33 cellular contexts compared by ENCODE assay signal in the genomic region with DNA sequence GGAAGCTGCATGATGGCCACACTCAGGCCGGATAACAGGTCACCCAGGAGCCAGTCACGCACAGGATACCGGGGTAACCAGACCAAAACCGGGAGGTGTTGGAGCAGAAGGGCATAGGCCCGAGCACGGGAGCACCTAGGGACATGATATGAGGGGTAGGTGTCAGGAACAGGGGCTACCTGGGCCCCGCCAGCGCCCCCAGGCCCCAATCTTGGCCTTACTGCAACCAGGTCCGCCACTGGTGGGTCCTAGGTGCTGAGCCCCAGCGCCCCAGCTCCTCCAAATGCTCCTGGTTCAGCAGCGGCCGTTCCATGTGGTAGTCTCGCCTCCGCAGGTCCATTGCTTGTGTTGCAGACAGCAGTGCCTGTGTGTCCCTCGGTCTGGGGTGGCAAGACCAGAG. TPM values are rescaled to one million over a fixed set of nuclear protein-coding genes. Genes with fewer than 3 reads are reported as not detected.
DNase-seq lines count a peak whose midpoint lies in the region; ATAC-seq and TF ChIP-seq lines count a peak whose summit lies in the region.
"Had no signal": no experiment of that assay in that cellular context is flagged by ENCODE, and none has a peak within 500 bp of the region (broad histone marks: within the 10 kb centered on the region; RNA-seq: fewer than 3 reads in every experiment).

No MANE protein-coding gene starts in this region.

- no peak overlapping the region for H2AFZ ChIP-seq in IMR-90 (replicated peaks; ENCODE audit: low read length, poor library complexity)
- H2AFZ ChIP-seq: parathyroid adenoma had no signal

- intact Hi-C loops in IMR-90 (cut with micrococcal nuclease) = loop anchor here (10.0 kb wide), 1 partner anchor 188 kb away; a partner anchor contains a TSS

- H3K9ac ChIP-seq in IMR-90 (ENCODE audit: low read depth, low read length) (no peak overlapping the region), skeletal muscle satellite cell (ENCODE audit: low read depth, low read length) (no peak overlapping the region)
- H3K9ac ChIP-seq: parathyroid adenoma had no signal

- H3K14ac ChIP-seq in IMR-90 (replicated peaks; ENCODE audit: low read depth, low read length) = no peak overlapping the region

- H3K18ac ChIP-seq in IMR-90 (ENCODE audit: low read depth, low read length) = no peak overlapping the region

- no peaks in the 10 kb centered on the region for H3K36me3 Mint-ChIP-seq in activated naive CD8-positive, alpha-beta T cell
- H3K36me3 Mint-ChIP-seq in activated naive CD8-positive, alpha-beta T cell treated with anti-CD3 and anti-CD28 coated beads, Interleukin-2, amount 50 U/mL, for 24 hours (ENCODE audit: low read depth) = peaks cover 6% of the 10 kb centered on the region
- peaks cover 9% of the 10 kb centered on the region for H3K36me3 Mint-ChIP-seq in brain

- H2BK5ac ChIP-seq in IMR-90 (ENCODE audit: low read depth, low read length, poor library complexity, severe bottlenecking) = no peak overlapping the region

- peaks cover 12% of the 10 kb centered on the region for H3K9me1 ChIP-seq in IMR-90 (ENCODE audit: insufficient read depth, low read length)

- peaks cover 18% of the 10 kb centered on the region for H3K4me1 Mint-ChIP-seq in activated naive CD8-positive, alpha-beta T cell (ENCODE audit: low read depth)
- peaks cover 21% of the 10 kb centered on the region for H3K4me1 Mint-ChIP-seq in activated naive CD8-positive, alpha-beta T cell treated with anti-CD3 and anti-CD28 coated beads, Interleukin-2, amount 50 U/mL, for 24 hours
- H3K4me1 Mint-ChIP-seq in brain = peaks cover 32% of the 10 kb centered on the region

- POLR2A ChIA-PET in IMR-90 (lab: Charles Lee; ENCODE audit: unreplicated experiment) = no interaction called here

- H2BK120ac ChIP-seq in IMR-90 (ENCODE audit: low read depth, low read length) = no peak overlapping the region

- H2BK20ac ChIP-seq in IMR-90 (ENCODE audit: low read depth, low read length) = no peak overlapping the region

- H3K27ac ChIP-seq in IMR-90 (ENCODE audit: insufficient read depth, low read length) = no peak overlapping the region
- H3K27ac ChIP-seq: breast epithelium, colonic mucosa, heart left ventricle, parathyroid adenoma, Peyer's patch, right atrium auricular region, testis, uterus had no signal

- H3K56ac ChIP-seq in IMR-90 (ENCODE audit: extremely low read depth, insufficient read depth, low read length) = no peak overlapping the region

- no peak overlapping the region for H4K8ac ChIP-seq in IMR-90 (ENCODE audit: low read depth in 2 of 2, low read length in 2 of 2)

- H3K4me1 ChIP-seq in IMR-90 (ENCODE audit: control insufficient read depth, insufficient read depth, low read length) (peaks cover 18% of the 10 kb centered on the region), skeletal muscle satellite cell (ENCODE audit: control insufficient read depth, insufficient read depth, low read length) (peaks cover 25% of the 10 kb centered on the region)

- H3K27me3 ChIP-seq in IMR-90 (ENCODE audit: control insufficient read depth, insufficient read depth, low read length) (no peaks in the 10 kb centered on the region), skeletal muscle satellite cell (ENCODE audit: control insufficient read depth, insufficient read depth, low read length) (no peaks in the 10 kb centered on the region)
- H3K27me3 ChIP-seq: breast epithelium, colonic mucosa, heart left ventricle, Peyer's patch, right atrium auricular region, testis, uterus had no signal

- no peak overlapping the region for H2AK5ac ChIP-seq in IMR-90 (ENCODE audit: low read depth, low read length)

- no peak for TF ChIP-seq CTCF in IMR-90 (conservative IDR thresholded peaks at IDR 0.05; ENCODE audit: low read depth, low read length)
- TF ChIP-seq CTCF in brain (conservative IDR thresholded peaks at IDR 0.05) = no peak

- H3K4me3 ChIP-seq in IMR-90 (ENCODE audit: insufficient read depth, low read depth, low read length) (no peak overlapping the region), skeletal muscle satellite cell (ENCODE audit: low read length) (no peak overlapping the region)
- H3K4me3 ChIP-seq: breast epithelium, colonic mucosa, heart left ventricle, right atrium auricular region, testis, uterus had no signal

- H3K79me1 ChIP-seq in IMR-90 (ENCODE audit: low read depth in 1 of 2, low read length in 2 of 2) = peaks cover 42 to 74% of the 10 kb centered on the region in 2 experiments

- peaks cover 48% of the 10 kb centered on the region for H4K20me1 ChIP-seq in IMR-90 (ENCODE audit: insufficient read depth, low read length)

- peaks cover 55% of the 10 kb centered on the region for H3K36me3 ChIP-seq in IMR-90 (ENCODE audit: control insufficient read depth, insufficient read depth, low read length)
- H3K36me3 ChIP-seq in skeletal muscle satellite cell (ENCODE audit: insufficient read depth, low read length) = peaks cover 57% of the 10 kb centered on the region
- H3K36me3 ChIP-seq: breast epithelium, uterus had no signal

- in situ Hi-C loops in IMR-90 (cut with MboI; ENCODE audit: low sequenced_read_pairs) = no loop called here

- peak overlapping the region; percentile 27 for H3K4me3 Mint-ChIP-seq in activated naive CD8-positive, alpha-beta T cell
- no peak overlapping the region for H3K4me3 Mint-ChIP-seq in activated naive CD8-positive, alpha-beta T cell treated with anti-CD3 and anti-CD28 coated beads, Interleukin-2, amount 50 U/mL, for 24 hours
- H3K4me3 Mint-ChIP-seq in brain = peak overlapping the region; percentile 48 to 86 (median 56)

- H3K9me3 ChIP-seq in IMR-90 (ENCODE audit: control insufficient read depth, insufficient read depth, low read length) = no peaks in the 10 kb centered on the region
- no peaks in the 10 kb centered on the region for H3K9me3 ChIP-seq in skeletal muscle satellite cell (replicated peaks; ENCODE audit: low read length)
- H3K9me3 ChIP-seq: breast epithelium, colonic mucosa, heart left ventricle, Peyer's patch, right atrium auricular region, testis, uterus had no signal

- no peak overlapping the region for H3K23ac ChIP-seq in IMR-90 (ENCODE audit: low read depth, low read length)

- no peak overlapping the region for H4K91ac ChIP-seq in IMR-90 (ENCODE audit: insufficient read depth, low read depth, low read length)

- no peak overlapping the region for H2BK15ac ChIP-seq in IMR-90 (ENCODE audit: low read depth, low read length)

- no TSS peak for BruUV-seq in IMR-90 (replicated peaks; lab: Mats Ljungman, UMichigan)

- no peak overlapping the region; the same call in 1 of the 2 replicates for H3K4me2 ChIP-seq in IMR-90 (ENCODE audit: low read depth, low read length)
- peak overlapping the region; percentile 91 for H3K4me2 ChIP-seq in skeletal muscle satellite cell (ENCODE audit: low read length)

- TF ChIP-seq POLR2A in IMR-90 (IDR thresholded peaks at IDR 0.05; ENCODE audit: low read depth, low read length) = no peak

- DNase-seq in activated naive CD8-positive, alpha-beta T cell treated with anti-CD3 and anti-CD28 coated beads, Interleukin-2, amount 50 U/mL, for 24 hours = no peak
- no peak for DNase-seq in IMR-90
- DNase-seq in KG1 (lab: John Stamatoyannopoulos, UW) = no peak
- no peak for DNase-seq in NCI-H146 (lab: John Stamatoyannopoulos, UW)
- DNase-seq: activated CD4-positive, alpha-beta T cell treated with anti-CD3 and anti-CD28 coated beads for 48 hours; activated gamma-delta T cell; colonic mucosa; effector memory CD8-positive, alpha-beta T cell; foreskin fibroblast; left cardiac atrium; mesenchymal stem cell; NCI-H1048; NCI-H187; NCI-H524 treated with DMSO at 0.1 percent for 48 hours; Peyer's patch; stimulated activated CD4-positive, alpha-beta T cell treated with anti-CD3 and anti-CD28 coated beads, Interleukin-4, amount 100 ng/mL, for 24 hours; stimulated activated naive CD4-positive, alpha-beta T cell; T-helper 1 cell; testis; uterus had no signal

- dilution Hi-C loops in IMR-90 (cut with HindIII; ENCODE audit: low sequenced_read_pairs, unreplicated experiment) = no loop called here

- no peak for TF ChIP-seq RAD21 in IMR-90 (IDR thresholded peaks at IDR 0.05; ENCODE audit: low read length)

- H3K9me3 Mint-ChIP-seq in activated naive CD8-positive, alpha-beta T cell (ENCODE audit: low read depth) = no peaks in the 10 kb centered on the region
- no peaks in the 10 kb centered on the region for H3K9me3 Mint-ChIP-seq in activated naive CD8-positive, alpha-beta T cell treated with anti-CD3 and anti-CD28 coated beads, Interleukin-2, amount 50 U/mL, for 24 hours
- no peaks in the 10 kb centered on the region for H3K9me3 Mint-ChIP-seq in brain
- H3K9me3 Mint-ChIP-seq: effector memory CD8-positive, alpha-beta T cell had no signal

- no peaks in the 10 kb centered on the region for H3K27me3 Mint-ChIP-seq in activated naive CD8-positive, alpha-beta T cell
- H3K27me3 Mint-ChIP-seq in activated naive CD8-positive, alpha-beta T cell treated with anti-CD3 and anti-CD28 coated beads, Interleukin-2, amount 50 U/mL, for 24 hours = no peaks in the 10 kb centered on the region
- H3K27me3 Mint-ChIP-seq in brain = no peaks in the 10 kb centered on the region
- H3K27me3 Mint-ChIP-seq: effector memory CD8-positive, alpha-beta T cell had no signal

- CTCF ChIA-PET in IMR-90 (lab: Yijun Ruan, JAX) = interaction anchor here (1.2 kb wide), 1 partner anchor 72 kb away, joined by 3 read pairs; no protein-coding TSS in a partner anchor

- no peak overlapping the region for H4K5ac ChIP-seq in IMR-90 (ENCODE audit: low read depth, low read length)

- no peak for ATAC-seq in activated naive CD8-positive, alpha-beta T cell treated with anti-CD3 and anti-CD28 coated beads, Interleukin-2, amount 50 U/mL, for 24 hours
- ATAC-seq in IMR-90 (ENCODE audit: low read depth) (no peak), HG03280 (IDR thresholded peaks at IDR 0.05; ENCODE audit: unreplicated experiment) (no peak)
- ATAC-seq: effector memory CD8-positive, alpha-beta T cell; heart left ventricle; left cardiac atrium had no signal

- no peak overlapping the region for H3K27ac Mint-ChIP-seq in activated naive CD8-positive, alpha-beta T cell
- H3K27ac Mint-ChIP-seq in activated naive CD8-positive, alpha-beta T cell treated with anti-CD3 and anti-CD28 coated beads, Interleukin-2, amount 50 U/mL, for 24 hours = no peak overlapping the region
- no peak overlapping the region for H3K27ac Mint-ChIP-seq in brain

- no peak overlapping the region for H3K4ac ChIP-seq in IMR-90 (ENCODE audit: low read depth, low read length)

- WGBS in IMR-90 (ENCODE audit: extremely low coverage in 2 of 2, insufficient read length in 1 of 2), 2 experiments = 98% methylated on average over 8 of the region's 15 CpGs; no CpG with 5 or more reads in 1 of the 2 experiments

- H2AK9ac ChIP-seq in IMR-90 (replicated peaks; ENCODE audit: low read depth, low read length, poor library complexity) = peak overlapping the region; percentile 29

RNA-seq across cellular contexts. Expression of a gene that starts 2.0 kb away (rescaled TPM):
- total RNA-seq in IMR-90 (2012; rRNA removed) = 11.7 and 11.8 TPM in 2 replicates
- polyA plus RNA-seq in IMR-90 (2012; rRNA removed) (31.4 and 34.3 TPM in 2 replicates), brain (ENCODE audit: insufficient read depth, low read depth, low replicate concordance) (3.8 TPM)
- polyA plus RNA-seq in IMR-90 (2012; cell fraction: cytosol; rRNA removed) = 12.8 and 16.9 TPM in 2 replicates
- polyA plus RNA-seq in IMR-90 (2012; cell fraction: nucleus; rRNA removed; ENCODE audit: low replicate concordance) = 352 and 485 TPM in 2 replicates
- total RNA-seq in skeletal muscle satellite cell (2012; rRNA removed) = 23.6 and 26.6 TPM in 2 replicates

RNA-seq across cellular contexts. Expression of a gene that starts 11.7 kb away (rescaled TPM):
- total RNA-seq in IMR-90 (2012; rRNA removed) = not detected in 2 replicates
- polyA plus RNA-seq in IMR-90 (2012; rRNA removed) (0.15 TPM in 1 of 2 replicates, not detected in the other), brain (ENCODE audit: insufficient read depth, low read depth, low replicate concordance) (not detected)
- polyA plus RNA-seq in IMR-90 (2012; cell fraction: cytosol; rRNA removed) = not detected in 2 replicates
- polyA plus RNA-seq in IMR-90 (2012; cell fraction: nucleus; rRNA removed; ENCODE audit: low replicate concordance) = 0.63 and 1.1 TPM in 2 replicates
- 0.51 TPM in 1 of 2 replicates, not detected in the other for total RNA-seq in skeletal muscle satellite cell (2012; rRNA removed)
- total RNA-seq: breast epithelium, heart left ventricle, HT-29, left cardiac atrium, LHCN-M2, myocyte, Peyer's patch, right atrium auricular region, SK-MEL-5, uterus had no signal
- polyA plus RNA-seq: esophagus, heart left ventricle had no signal

RNA-seq across cellular contexts. Expression of a gene that starts 23.8 kb away (rescaled TPM):
- 952 and 1,365 TPM in 2 replicates for total RNA-seq in IMR-90 (2012; rRNA removed)
- 410 and 474 TPM in 2 replicates for polyA plus RNA-seq in IMR-90 (2012; rRNA removed)
- 589 and 721 TPM in 2 replicates for polyA plus RNA-seq in IMR-90 (2012; cell fraction: cytosol; rRNA removed)
- polyA plus RNA-seq in IMR-90 (2012; cell fraction: nucleus; rRNA removed; ENCODE audit: low replicate concordance) = 253 and 529 TPM in 2 replicates
- 205 TPM for polyA plus RNA-seq in brain (ENCODE audit: insufficient read depth, low read depth, low replicate concordance)
- 344 and 383 TPM in 2 replicates for total RNA-seq in skeletal muscle satellite cell (2012; rRNA removed)

RNA-seq across cellular contexts. Expression of a gene that starts 29.4 kb away (rescaled TPM):
- total RNA-seq in IMR-90 (2012; rRNA removed) = 0.18 and 0.28 TPM in 2 replicates
- polyA plus RNA-seq in IMR-90 (2012; rRNA removed) (0.59 and 0.63 TPM in 2 replicates), brain (ENCODE audit: insufficient read depth, low read depth, low replicate concordance) (23.1 TPM)
- 0.21 and 0.46 TPM in 2 replicates for polyA plus RNA-seq in IMR-90 (2012; cell fraction: cytosol; rRNA removed)
- 2.5 and 3.7 TPM in 2 replicates for polyA plus RNA-seq in IMR-90 (2012; cell fraction: nucleus; rRNA removed; ENCODE audit: low replicate concordance)
- 0.66 and 0.76 TPM in 2 replicates for total RNA-seq in skeletal muscle satellite cell (2012; rRNA removed)

RNA-seq across cellular contexts. Expression of a gene that starts 38.1 kb away (rescaled TPM):
- total RNA-seq in IMR-90 (2012; rRNA removed) = 3.1 and 4.1 TPM in 2 replicates
- polyA plus RNA-seq in IMR-90 (2012; rRNA removed) = 20.3 and 23.2 TPM in 2 replicates
- polyA plus RNA-seq in IMR-90 (2012; cell fraction: cytosol; rRNA removed) = 13.6 and 14.6 TPM in 2 replicates
- polyA plus RNA-seq in IMR-90 (2012; cell fraction: nucleus; rRNA removed; ENCODE audit: low replicate concordance) = 308 and 435 TPM in 2 replicates
- 1.5 TPM for polyA plus RNA-seq in brain (ENCODE audit: insufficient read depth, low read depth, low replicate concordance)
- total RNA-seq in skeletal muscle satellite cell (2012; rRNA removed) = 7.1 and 9.6 TPM in 2 replicates
